In genomic region chr1:111145542-111145941, GRCh38 we compare ENCODE assay signal across 19 cellular contexts. TPM values are rescaled to one million over a fixed set of nuclear protein-coding genes. Genes with fewer than 3 reads are reported as not detected.
DNase-seq lines count a peak whose midpoint lies in the region; ATAC-seq, FAIRE-seq and TF ChIP-seq lines count a peak whose summit lies in the region.
"Had no signal": no experiment of that assay in that cellular context is flagged by ENCODE, and none has a peak within 500 bp of the region (broad histone marks: within the 10 kb centered on the region; RNA-seq: fewer than 3 reads in every experiment).

No MANE protein-coding gene starts in this region.

- no peak for TF ChIP-seq POLR2A in GM12892 (IDR thresholded peaks at IDR 0.05; ENCODE audit: low read depth, low read length)

- H3K27ac ChIP-seq in CD8-positive, alpha-beta T cell (ENCODE audit: low read depth, low read length), result no peak overlapping the region
- H3K27ac ChIP-seq in tibial artery, result no peak overlapping the region
- H3K27ac ChIP-seq: esophagus squamous epithelium, WERI-Rb-1 had no signal

- no peak for DNase-seq in CD8-positive, alpha-beta T cell
- DNase-seq in GM12892 (ENCODE audit: insufficient read length) (no peak), tibial artery (no peak), GM10266 (ENCODE audit: extremely low spot score) (no peak)
- DNase-seq in activated naive CD8-positive, alpha-beta T cell treated with anti-CD3 and anti-CD28 coated beads, Interleukin-2, amount 50 U/mL, for 24 hours, result no peak
- DNase-seq in naive thymus-derived CD8-positive, alpha-beta T cell, result no peak
- DNase-seq: activated gamma-delta T cell; cerebellar nuclear complex; COR-L47; effector CD8-positive, alpha-beta T cell; esophagus squamous epithelium; midbrain; PC-3; SIG-M5; WERI-Rb-1 had no signal

- H3K9me3 Mint-ChIP-seq in CD8-positive, alpha-beta T cell, result no peaks in the 10 kb centered on the region
- no peaks in the 10 kb centered on the region for H3K9me3 Mint-ChIP-seq in activated naive CD8-positive, alpha-beta T cell treated with anti-CD3 and anti-CD28 coated beads, Interleukin-2, amount 50 U/mL, for 24 hours
- H3K9me3 Mint-ChIP-seq in naive thymus-derived CD8-positive, alpha-beta T cell, result no peaks in the 10 kb centered on the region
- H3K9me3 Mint-ChIP-seq: T-helper 1 cell treated with Interleukin-12 subunit alpha and Interleukin-12 subunit beta and Interleukin-4 antibody, amounts not matched to agents 30 μg/mL and 1 μg/mL, for 36 hours had no signal

- no peak overlapping the region for H3K4me3 Mint-ChIP-seq in CD8-positive, alpha-beta T cell
- H3K4me3 Mint-ChIP-seq in activated naive CD8-positive, alpha-beta T cell treated with anti-CD3 and anti-CD28 coated beads, Interleukin-2, amount 50 U/mL, for 24 hours, result no peak overlapping the region
- H3K4me3 Mint-ChIP-seq in naive thymus-derived CD8-positive, alpha-beta T cell, result peak overlapping the region in 3 of 10 donors; percentile 11 to 58 (median 25)
- H3K4me3 Mint-ChIP-seq: T-helper 1 cell treated with Interleukin-12 subunit alpha and Interleukin-12 subunit beta and Interleukin-4 antibody, amounts not matched to agents 30 μg/mL and 1 μg/mL, for 36 hours had no signal

- no peaks in the 10 kb centered on the region for H3K9me3 ChIP-seq in CD8-positive, alpha-beta T cell (ENCODE audit: low read length)
- no peaks in the 10 kb centered on the region for H3K9me3 ChIP-seq in tibial artery
- H3K9me3 ChIP-seq: esophagus squamous epithelium had no signal

- no peak for ATAC-seq in CD8-positive, alpha-beta T cell
- ATAC-seq in activated naive CD8-positive, alpha-beta T cell treated with anti-CD3 and anti-CD28 coated beads, Interleukin-2, amount 50 U/mL, for 24 hours, result no peak
- ATAC-seq in naive thymus-derived CD8-positive, alpha-beta T cell, result no peak
- no peak for ATAC-seq in HG03378 (IDR thresholded peaks at IDR 0.05; ENCODE audit: unreplicated experiment)
- ATAC-seq: HCT116, PC-3 had no signal

- peak overlapping the region; percentile 28 for H3K27ac Mint-ChIP-seq in CD8-positive, alpha-beta T cell
- peak overlapping the region; percentile 80 for H3K27ac Mint-ChIP-seq in activated naive CD8-positive, alpha-beta T cell treated with anti-CD3 and anti-CD28 coated beads, Interleukin-2, amount 50 U/mL, for 24 hours
- H3K27ac Mint-ChIP-seq in naive thymus-derived CD8-positive, alpha-beta T cell, result peak overlapping the region in 9 of 10 donors; percentile 19 to 84 (median 55)
- H3K27ac Mint-ChIP-seq: T-helper 1 cell treated with Interleukin-12 subunit alpha and Interleukin-12 subunit beta and Interleukin-4 antibody, amounts not matched to agents 30 μg/mL and 1 μg/mL, for 36 hours had no signal

- no peaks in the 10 kb centered on the region for H3K27me3 Mint-ChIP-seq in CD8-positive, alpha-beta T cell (ENCODE audit: low read depth)
- H3K27me3 Mint-ChIP-seq in activated naive CD8-positive, alpha-beta T cell treated with anti-CD3 and anti-CD28 coated beads, Interleukin-2, amount 50 U/mL, for 24 hours, result no peaks in the 10 kb centered on the region
- no peaks in the 10 kb centered on the region for H3K27me3 Mint-ChIP-seq in naive thymus-derived CD8-positive, alpha-beta T cell

- no peaks in the 10 kb centered on the region for H3K27me3 ChIP-seq in CD8-positive, alpha-beta T cell (ENCODE audit: insufficient read depth, low read length)
- H3K27me3 ChIP-seq in tibial artery, result no peaks in the 10 kb centered on the region
- H3K27me3 ChIP-seq: esophagus squamous epithelium had no signal

- POLR2A ChIA-PET in CD8-positive, alpha-beta T cell (lab: Charles Lee), result interaction anchor here (0.5 to 1.2 kb wide), 2 partner anchors 37 to 81 kb away, joined by 3 to 7 read pairs; no protein-coding TSS in a partner anchor
- POLR2A ChIA-PET in naive thymus-derived CD8-positive, alpha-beta T cell (lab: Charles Lee), result no interaction called here

- H3K36me3 ChIP-seq in CD8-positive, alpha-beta T cell (ENCODE audit: insufficient read depth, low read length), result peaks cover 11% of the 10 kb centered on the region
- H3K36me3 ChIP-seq in tibial artery, result peaks cover 10 to 37% (median 17%) of the 10 kb centered on the region in 3 donors

- H3K36me3 Mint-ChIP-seq in CD8-positive, alpha-beta T cell, result peaks cover 46% of the 10 kb centered on the region
- H3K36me3 Mint-ChIP-seq in activated naive CD8-positive, alpha-beta T cell treated with anti-CD3 and anti-CD28 coated beads, Interleukin-2, amount 50 U/mL, for 24 hours (ENCODE audit: low read depth), result peaks cover 37% of the 10 kb centered on the region
- H3K36me3 Mint-ChIP-seq in naive thymus-derived CD8-positive, alpha-beta T cell, result peaks cover 6 to 52% (median 23%) of the 10 kb centered on the region in 3 donors

- CTCF ChIA-PET in CD8-positive, alpha-beta T cell (lab: Charles Lee), result no interaction called here

- H3K4me3 ChIP-seq in CD8-positive, alpha-beta T cell (ENCODE audit: low read depth, low read length), result no peak overlapping the region
- H3K4me3 ChIP-seq in tibial artery, result no peak overlapping the region
- H3K4me3 ChIP-seq: esophagus squamous epithelium had no signal

- no peak for TF ChIP-seq CTCF in CD8-positive, alpha-beta T cell (IDR thresholded peaks at IDR 0.05)
- TF ChIP-seq CTCF in tibial artery (IDR thresholded peaks at IDR 0.05), result no peak
- no peak for TF ChIP-seq CTCF in GM10266 (IDR thresholded peaks at IDR 0.05; ENCODE audit: control insufficient read depth, insufficient read depth, low read depth, missing control alignments)

- intact Hi-C loops in CD8-positive, alpha-beta T cell (cut with DNase I, micrococcal nuclease), result loop anchor here in 1 of 2 experiments (10.0 kb wide), 1 partner anchor 271 kb away; the partner anchor contains the start of gene CD53
- intact Hi-C loops in tibial artery (cut with DNase I; ENCODE audit: low total_unique reads), result no loop called here

- H3K4me1 ChIP-seq in CD8-positive, alpha-beta T cell (ENCODE audit: insufficient read depth, low read length), result peaks cover 55% of the 10 kb centered on the region
- peaks cover 0 to 19% (median 13%) of the 10 kb centered on the region in 4 donors for H3K4me1 ChIP-seq in tibial artery

- peaks cover 80% of the 10 kb centered on the region for H3K4me1 Mint-ChIP-seq in CD8-positive, alpha-beta T cell (ENCODE audit: low read depth)
- H3K4me1 Mint-ChIP-seq in activated naive CD8-positive, alpha-beta T cell treated with anti-CD3 and anti-CD28 coated beads, Interleukin-2, amount 50 U/mL, for 24 hours, result peaks cover 73% of the 10 kb centered on the region
- peaks cover 40 to 86% (median 77%) of the 10 kb centered on the region in 4 donors for H3K4me1 Mint-ChIP-seq in naive thymus-derived CD8-positive, alpha-beta T cell

- FAIRE-seq in GM12892 (lab: Jason Lieb, UNC), result peak; percentile 21
- FAIRE-seq: astrocyte had no signal

RNA-seq across cellular contexts. Expression of gene CEPT1, which starts 5.5 kb away (rescaled TPM):
- total RNA-seq in CD8-positive, alpha-beta T cell, result 10 to 100 TPM; 21.5 to 22.9 TPM
- 69.9 TPM for polyA plus RNA-seq in GM12892 (2012; ENCODE audit: missing spikeins)
- total RNA-seq in naive thymus-derived CD8-positive, alpha-beta T cell, result 10 to 100 TPM; 55.9 to 59.9 TPM
- 10 to 100 TPM; 18.0 to 28.6 (median 27.2) TPM for polyA plus RNA-seq in naive thymus-derived CD8-positive, alpha-beta T cell

RNA-seq across cellular contexts. Expression of gene DRAM2, which starts 5.6 kb away (rescaled TPM):
- total RNA-seq in CD8-positive, alpha-beta T cell, result 10 to 100 TPM; 25.5 to 27.1 TPM
- polyA plus RNA-seq in GM12892 (2012; ENCODE audit: missing spikeins), result 144 TPM
- 10 to 100 TPM; 50.5 to 51.3 TPM for total RNA-seq in naive thymus-derived CD8-positive, alpha-beta T cell
- polyA plus RNA-seq in naive thymus-derived CD8-positive, alpha-beta T cell, result 10 to 100 TPM; 84.3 to 95.3 (median 91.2) TPM

RNA-seq across cellular contexts. Expression of gene DENND2D, which starts 54.9 kb away (rescaled TPM):
- 10 to 100 TPM; 50.5 to 50.8 TPM for total RNA-seq in CD8-positive, alpha-beta T cell
- 46.1 TPM for polyA plus RNA-seq in GM12892 (2012; ENCODE audit: missing spikeins)
- total RNA-seq in naive thymus-derived CD8-positive, alpha-beta T cell, result 100 to 1,000 TPM; 274 to 289 TPM
- polyA plus RNA-seq in naive thymus-derived CD8-positive, alpha-beta T cell, result 100 to 1,000 TPM; 161 to 395 (median 225) TPM

Comparison
In these comparisons a context has a peak if more than half of its experiments do, and no peak if none do; other contexts are left out.
1. H3K27ac Mint-ChIP-seq: peak in every context shown above with its lines; median percentile 80 in activated naive CD8-positive, alpha-beta T cell treated with anti-CD3 and anti-CD28 coated beads, Interleukin-2, amount 50 U/mL, for 24 hours; 55 in naive thymus-derived CD8-positive, alpha-beta T cell; 28 in CD8-positive, alpha-beta T cell.
2. RNA of gene DENND2D, which starts 54.9 kb away (total RNA-seq): 274 to 289 TPM in naive thymus-derived CD8-positive, alpha-beta T cell; 50.5 to 50.8 TPM in CD8-positive, alpha-beta T cell; every median in the first group is over 4 times any median in the second.